ENCODE assay signal across 8 cellular contexts in the genomic region with DNA sequence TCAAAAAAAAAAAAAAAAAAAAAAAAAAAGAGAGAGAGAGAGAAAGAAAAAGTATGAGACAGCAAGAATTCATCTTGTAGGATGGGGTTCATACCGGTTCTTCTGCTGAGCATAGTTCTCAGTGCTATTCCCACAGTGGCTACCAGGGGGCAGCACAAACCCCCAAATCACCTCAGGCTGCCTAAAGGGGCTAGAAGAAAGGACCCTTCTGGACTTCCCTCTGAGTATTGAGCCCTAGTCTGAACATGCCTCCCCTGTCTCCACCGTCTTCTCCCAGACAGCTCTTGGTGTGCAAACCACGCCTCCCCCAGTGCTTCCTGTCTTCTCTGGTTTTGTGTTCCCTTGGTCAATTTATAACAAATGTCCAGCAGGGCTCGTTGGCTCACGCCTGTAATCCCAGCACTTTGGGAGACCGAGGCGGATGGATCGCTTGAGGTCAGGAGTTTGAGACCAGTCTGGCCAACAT. TPM values are rescaled to one million over a fixed set of nuclear protein-coding genes. Genes with fewer than 3 reads are reported as not detected.
A peak's percentile ranks its signal among the peaks of the same experiment; 100 is the strongest.
DNase-seq lines count a peak whose midpoint lies in the region; ATAC-seq and TF ChIP-seq lines count a peak whose summit lies in the region.

No MANE protein-coding gene starts in this region.

- intact Hi-C loops in Caco-2 (cut with micrococcal nuclease; ENCODE audit: unreplicated experiment), result loop anchor here (1.0 kb wide), 3 partner anchors 104 to 148 kb away; no protein-coding TSS in a partner anchor

- H3K4me1 Mint-ChIP-seq in Caco-2 (ENCODE audit: low read depth, unreplicated experiment) (no peaks in the 10 kb centered on the region), memory B cell (peaks cover 29% of the 10 kb centered on the region)
- H3K4me1 Mint-ChIP-seq in stimulated activated naive B cell treated with anti-CD40 and anti-IgM and Interleukin-4, amounts not matched to agents 10 μg/mL and 1 μg/mL and 100 μg/mL, for 72 hours, result peaks cover 21 to 30% of the 10 kb centered on the region in 2 donors

- peak; percentile 86 for TF ChIP-seq CTCF in Caco-2 (IDR thresholded peaks at IDR 0.05; ENCODE audit: insufficient read depth in 1 of 2, low read depth in 1 of 2, low read length in 1 of 2, severe bottlenecking in 1 of 2, unreplicated experiment in 1 of 2)

- H3K4me1 ChIP-seq in Caco-2, result peaks cover 4% of the 10 kb centered on the region; the same call in 1 of the 2 replicates

- H3K9me3 ChIP-seq in Caco-2, result no peaks in the 10 kb centered on the region

- no TSS peak for BruUV-seq in Caco-2 (replicated peaks; lab: Mats Ljungman, UMichigan)

- H3K4me3 Mint-ChIP-seq in Caco-2 (ENCODE audit: unreplicated experiment) (no peak overlapping the region), memory B cell (no peak overlapping the region)
- H3K4me3 Mint-ChIP-seq in stimulated activated naive B cell treated with anti-CD40 and anti-IgM and Interleukin-4, amounts not matched to agents 10 μg/mL and 1 μg/mL and 100 μg/mL, for 72 hours, result no peak overlapping the region

- no peak overlapping the region for H3K4me3 ChIP-seq in Caco-2 (ENCODE audit: low read depth, low read length)

- no peak overlapping the region for H3K27ac Mint-ChIP-seq in Caco-2 (ENCODE audit: unreplicated experiment)
- no peak overlapping the region for H3K27ac Mint-ChIP-seq in memory B cell
- H3K27ac Mint-ChIP-seq in stimulated activated naive B cell treated with anti-CD40 and anti-IgM and Interleukin-4, amounts not matched to agents 10 μg/mL and 1 μg/mL and 100 μg/mL, for 72 hours, result peak overlapping the region; percentile 11

- peak; percentile 55 for ATAC-seq in HG02938 (IDR thresholded peaks at IDR 0.05; ENCODE audit: unreplicated experiment)
- peak; percentile 35 for ATAC-seq in memory B cell (ENCODE audit: low read depth)
- peak; percentile 49 to 64 for ATAC-seq in stimulated activated naive B cell treated with anti-CD40 and anti-IgM and Interleukin-4, amounts not matched to agents 10 μg/mL and 1 μg/mL and 100 μg/mL, for 72 hours (replicated peaks)
- no peak for ATAC-seq in GM21367 (IDR thresholded peaks at IDR 0.05; ENCODE audit: unreplicated experiment)

- DNase-seq in Caco-2, result peak; percentile 68 to 79
- DNase-seq in NCI-H69 (lab: John Stamatoyannopoulos, UW), result peak; percentile 83
- DNase-seq in activated CD4-positive, alpha-beta T cell treated with anti-CD3 and anti-CD28 coated beads, Interleukin-2, amount 50 U/mL, for 24 hours (ENCODE audit: low read depth in 1 of 2, low spot score in 1 of 2), result peak; percentile 45 to 58
- peak; percentile 23 to 67 for DNase-seq in dermis microvascular lymphatic vessel endothelial cell (ENCODE audit: low read depth in 2 of 2)
- peak; percentile 64 to 72 for DNase-seq in memory B cell (ENCODE audit: low spot score in 2 of 2)
- DNase-seq in stimulated activated naive B cell treated with anti-CD40 and anti-IgM and Interleukin-4, amounts not matched to agents 10 μg/mL and 1 μg/mL and 100 μg/mL, for 72 hours, result peak; percentile 45

- H3K36me3 ChIP-seq in Caco-2 (ENCODE audit: control insufficient read depth, insufficient read depth, low read length), result no peaks in the 10 kb centered on the region

- no peaks in the 10 kb centered on the region for H3K9me3 Mint-ChIP-seq in Caco-2 (ENCODE audit: unreplicated experiment)
- no peaks in the 10 kb centered on the region for H3K9me3 Mint-ChIP-seq in memory B cell
- H3K9me3 Mint-ChIP-seq in stimulated activated naive B cell treated with anti-CD40 and anti-IgM and Interleukin-4, amounts not matched to agents 10 μg/mL and 1 μg/mL and 100 μg/mL, for 72 hours, result no peaks in the 10 kb centered on the region

- no peaks in the 10 kb centered on the region for H3K27me3 ChIP-seq in Caco-2 (replicated peaks; ENCODE audit: control insufficient read depth, insufficient read depth, low read length)

- CTCF ChIA-PET in Caco-2 (lab: Charles Lee), result interaction anchor here (0.6 to 1.7 kb wide), 7 partner anchors 14 to 979 kb away, joined by 3 to 8 read pairs (median 6); partner anchors contain the start of gene COPZ1

- no peaks in the 10 kb centered on the region for H3K27me3 Mint-ChIP-seq in Caco-2 (ENCODE audit: insufficient read depth, unreplicated experiment)
- no peaks in the 10 kb centered on the region for H3K27me3 Mint-ChIP-seq in memory B cell
- peaks cover 0 to 15% of the 10 kb centered on the region in 2 donors for H3K27me3 Mint-ChIP-seq in stimulated activated naive B cell treated with anti-CD40 and anti-IgM and Interleukin-4, amounts not matched to agents 10 μg/mL and 1 μg/mL and 100 μg/mL, for 72 hours

- H3K36me3 Mint-ChIP-seq in Caco-2 (ENCODE audit: insufficient read depth, unreplicated experiment) (no peaks in the 10 kb centered on the region), memory B cell (no peaks in the 10 kb centered on the region)
- no peaks in the 10 kb centered on the region for H3K36me3 Mint-ChIP-seq in stimulated activated naive B cell treated with anti-CD40 and anti-IgM and Interleukin-4, amounts not matched to agents 10 μg/mL and 1 μg/mL and 100 μg/mL, for 72 hours

- POLR2A ChIA-PET in Caco-2 (lab: Charles Lee), result interaction anchor here (0.8 kb wide), 1 partner anchor 61 kb away, joined by 4 read pairs; the partner anchor contains the start of gene HNRNPA1

RNA-seq across cellular contexts. Expression of gene SMUG1, which starts 31.3 kb away (rescaled TPM):
- total RNA-seq in Caco-2 (2022) (51.8 and 53.2 TPM in 2 replicates), dermis microvascular lymphatic vessel endothelial cell (16.2 and 17.5 TPM in 2 replicates)

RNA-seq across cellular contexts. Expression of gene CBX5, which starts 59.8 kb away (rescaled TPM):
- total RNA-seq in Caco-2 (2022) (85.2 and 85.5 TPM in 2 replicates), dermis microvascular lymphatic vessel endothelial cell (30.9 and 31.9 TPM in 2 replicates)
